In the genomic region with DNA sequence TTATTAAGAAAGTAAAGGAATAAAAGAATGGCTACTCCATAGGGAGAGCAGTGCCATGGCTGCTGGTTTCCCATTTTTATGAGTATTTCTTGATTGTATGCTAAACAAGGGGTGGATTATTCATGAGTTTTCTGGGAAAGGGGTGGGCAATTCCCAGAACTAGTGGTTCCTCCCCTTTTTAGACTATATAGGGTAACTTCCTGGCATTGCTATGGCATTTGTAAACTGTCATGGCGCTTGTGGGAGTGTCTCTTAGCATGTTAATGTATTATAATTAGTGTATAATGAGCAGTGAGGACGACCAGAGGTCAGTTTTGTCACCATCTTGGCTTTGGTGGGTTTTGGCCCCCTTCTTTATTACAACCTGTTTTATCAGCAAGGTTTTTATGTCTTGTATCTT, we compare ENCODE assay signal across 2 cellular contexts. TPM values are rescaled to one million over a fixed set of nuclear protein-coding genes. Genes with fewer than 3 reads are reported as not detected.
"Had no signal": no experiment of that assay in that cellular context is flagged by ENCODE, and none has a peak within 500 bp of the region (broad histone marks: within the 10 kb centered on the region; RNA-seq: fewer than 3 reads in every experiment).

No MANE protein-coding gene starts in this region.

RNA-seq across cellular contexts. Expression of gene SKIDA1, which starts 49.0 kb away (rescaled TPM):
- total RNA-seq: ascending aorta; T-helper 1 cell treated with Interleukin-12 subunit alpha and Interleukin-12 subunit beta and Interleukin-4 antibody, amounts not matched to agents 30 ng/mL and 1 ng/mL, for 36 hours had no signal
